Comparison of ENCODE assay signal across 9 cellular contexts in the genomic region with DNA sequence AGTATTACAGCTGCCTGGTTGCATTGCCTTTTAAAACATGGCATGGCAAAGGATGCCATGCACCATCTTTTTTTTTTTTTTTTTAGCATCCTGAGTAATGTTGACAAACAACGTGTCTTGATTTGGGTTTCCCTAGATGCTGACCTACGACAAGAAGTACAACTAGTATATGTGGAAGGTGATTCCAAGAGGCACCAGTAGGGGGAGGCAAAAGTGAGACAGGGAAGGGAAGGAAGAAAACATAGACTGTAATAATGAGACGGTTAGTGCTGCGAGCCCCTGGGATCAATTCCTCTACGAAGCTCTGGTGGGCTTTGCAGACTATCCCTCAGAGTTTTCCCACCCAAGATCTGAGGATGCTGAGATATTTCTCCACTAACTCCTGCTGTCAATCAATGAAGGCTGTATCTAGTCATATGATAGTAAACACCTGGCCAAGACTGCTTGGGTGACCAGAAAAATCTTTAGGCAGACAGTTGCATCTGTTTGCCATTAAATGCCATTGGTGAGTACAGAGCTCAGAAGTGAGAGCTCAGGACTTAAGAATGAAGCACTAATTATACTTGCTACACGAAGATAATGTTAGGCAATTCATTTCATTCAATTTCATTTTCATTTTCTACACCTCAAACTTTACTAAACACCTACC.
DNase-seq lines count a peak whose midpoint lies in the region; ATAC-seq, FAIRE-seq and TF ChIP-seq lines count a peak whose summit lies in the region.
"Had no signal": no experiment of that assay in that cellular context is flagged by ENCODE, and none has a peak within 500 bp of the region (broad histone marks: within the 10 kb centered on the region; RNA-seq: fewer than 3 reads in every experiment).

No MANE protein-coding gene starts in this region.

- peak; percentile 63 to 76 for TF ChIP-seq RAD21 in H1 (IDR thresholded peaks at IDR 0.05 in 1 of 2, conservative IDR thresholded peaks at IDR 0.05 in 1 of 2; ENCODE audit: low read depth in 2 of 2, low read length in 2 of 2)

- H3K36me3 ChIP-seq in H1 (ENCODE audit: control insufficient read depth in 2 of 4, insufficient read depth in 4 of 4, low read length in 3 of 4) = no peaks in the 10 kb centered on the region

- no peak overlapping the region for H3K9ac ChIP-seq in H1 (replicated peaks in 1 of 4; ENCODE audit: extremely low read depth in 1 of 4, low read depth in 3 of 4, low read length in 3 of 4)

- no peak overlapping the region for H3K14ac ChIP-seq in H1 (ENCODE audit: insufficient read length)

- H3K27me3 ChIP-seq in H1 (replicated peaks in 1 of 4; ENCODE audit: control insufficient read depth in 3 of 4, extremely low read depth in 1 of 4, insufficient read depth in 3 of 4, low read length in 3 of 4) = no peaks in the 10 kb centered on the region

- no peak overlapping the region for H3K23ac ChIP-seq in H1 (ENCODE audit: insufficient read length)

- FAIRE-seq in H1 (lab: Jason Lieb, UNC) (peak; percentile 68), H54 (lab: Jason Lieb, UNC) (no peak)

- ATAC-seq in GM18502 (IDR thresholded peaks at IDR 0.05; ENCODE audit: poor library complexity, unreplicated experiment) = peak; percentile 89

- peaks cover 0 to 2% (median 0%) of the 10 kb centered on the region in 4 experiments; a peak in 1 of 7 replicates for H3K4me1 ChIP-seq in H1 (replicated peaks in 1 of 4; ENCODE audit: control insufficient read depth in 3 of 4, insufficient read depth in 4 of 4, low read length in 3 of 4)

- WGBS in H1 (ENCODE audit: extremely low coverage in 1 of 2, insufficient coverage in 1 of 2, insufficient read length in 1 of 2, insufficient replicate concordance in 2 of 2, low coverage in 1 of 2, low lambda C conversion rate in 2 of 2, missing lambda C conversion rate in 1 of 2), 2 experiments = 75% methylated on average over 6 of the region's 6 CpGs; no CpG with 5 or more reads in 1 of the 2 experiments

- DNase-seq in AG08395 (ENCODE audit: low spot score) (peak; percentile 11), MV-4-11 (lab: John Stamatoyannopoulos, UW) (peak; percentile 35), H1 (ENCODE audit: low read depth in 1 of 2, low spot score in 2 of 2) (peak in 1 of 2 experiments; percentile 86), GM19238 (ENCODE audit: insufficient read length, low spot score) (no peak), H54 (ENCODE audit: insufficient read length, low spot score) (no peak), NCI-H2171 treated with DMSO at 0.1 percent for 48 hours (lab: John Stamatoyannopoulos, UW) (no peak)
- DNase-seq in stimulated activated CD8-positive, alpha-beta memory T cell treated with anti-CD3 and anti-CD28 coated beads, Interleukin-4, amount 100 ng/mL, for 48 hours = peak; percentile 42

- H3K79me1 ChIP-seq in H1 (ENCODE audit: low read depth, low read length) = no peaks in the 10 kb centered on the region

- no peak overlapping the region for H4K5ac ChIP-seq in H1 (ENCODE audit: insufficient read length, low read depth, low read length)

- H3K56ac ChIP-seq in H1 (replicated peaks; ENCODE audit: insufficient read length, low read depth, low read length) = no peak overlapping the region

- H3K79me2 ChIP-seq in H1 (ENCODE audit: control insufficient read depth in 1 of 2, insufficient read depth in 2 of 2, low read length in 2 of 2) = no peaks in the 10 kb centered on the region

- H2BK20ac ChIP-seq in H1 (ENCODE audit: low read length) = no peak overlapping the region

- H3K23me2 ChIP-seq in H1 (ENCODE audit: low read depth, low read length) = no peaks in the 10 kb centered on the region; the same call in 1 of the 2 replicates

- H4K20me1 ChIP-seq in H1 (replicated peaks in 1 of 2; ENCODE audit: control insufficient read depth in 1 of 2, insufficient read depth in 2 of 2, low read length in 2 of 2) = no peaks in the 10 kb centered on the region

- no peak overlapping the region for H3K4me2 ChIP-seq in H1 (ENCODE audit: insufficient read depth in 1 of 2, low read depth in 2 of 2, low read length in 2 of 2)

- CTCF ChIA-PET in H1 (lab: Charles Lee; ENCODE audit: partially characterized antibody) = interaction anchor here (0.6 to 2.8 kb wide), 28 partner anchors 9 to 1777 kb away, joined by 3 to 16 read pairs (median 4); no protein-coding TSS in a partner anchor

- no peak overlapping the region for H3K4me3 ChIP-seq in H1 (ENCODE audit: extremely low read depth in 1 of 4, insufficient read depth in 2 of 4, low read depth in 3 of 4, low read length in 4 of 4)
- H3K4me3 ChIP-seq: skin epidermis had no signal

- peak overlapping the region; percentile 60; the same call in 1 of the 2 replicates for H2AFZ ChIP-seq in H1 (ENCODE audit: low read length)

- H2AK5ac ChIP-seq in H1 (ENCODE audit: low read depth, low read length) = no peak overlapping the region

- H2BK5ac ChIP-seq in H1 (ENCODE audit: low read depth, low read length) = no peak overlapping the region

- no peak overlapping the region for H4K8ac ChIP-seq in H1 (ENCODE audit: extremely low read depth, insufficient read depth, low read length)

- TF ChIP-seq EP300 in H1 (IDR thresholded peaks at IDR 0.05; ENCODE audit: borderline replicate concordance in 1 of 2, low read depth in 2 of 2, low read length in 2 of 2) = no peak

- peak in 2 of 3 experiments; percentile 56 to 84; a peak in 3 of 4 replicates for TF ChIP-seq CTCF in H1 (IDR thresholded peaks at IDR 0.05; ENCODE audit: control extremely low read depth in 1 of 3, insufficient read depth in 1 of 3, low read depth in 1 of 3, low read length in 3 of 3)

- H4K91ac ChIP-seq in H1 (replicated peaks; ENCODE audit: insufficient read length, low read length) = no peak overlapping the region

- no peaks in the 10 kb centered on the region for H3K9me3 ChIP-seq in H1 (ENCODE audit: insufficient read depth in 2 of 2, low read depth in 1 of 2, low read length in 1 of 2)

- POLR2A ChIA-PET in H1 (lab: Charles Lee; ENCODE audit: partially characterized antibody) = interaction anchor here (0.8 kb wide), 1 partner anchor 22 kb away, joined by 3 read pairs; no protein-coding TSS in a partner anchor

- H3K4ac ChIP-seq in H1 (replicated peaks; ENCODE audit: insufficient read length, low read depth, low read length) = no peak overlapping the region

- H2BK15ac ChIP-seq in H1 (ENCODE audit: low read length) = no peak overlapping the region

- H2BK120ac ChIP-seq in H1 (replicated peaks; ENCODE audit: low read depth, low read length) = no peak overlapping the region

- TF ChIP-seq POLR2A in H1 (IDR thresholded peaks at IDR 0.05; ENCODE audit: control extremely low read depth in 1 of 2, low read depth in 2 of 2, low read length in 2 of 2) (no peak), H54 (IDR thresholded peaks at IDR 0.05; ENCODE audit: low read depth, low read length) (no peak)

- no peak overlapping the region for H3K27ac ChIP-seq in H1 (ENCODE audit: low read depth, low read length)
- H3K27ac ChIP-seq: skin epidermis had no signal

- no peak overlapping the region for H2BK12ac ChIP-seq in H1 (ENCODE audit: low read depth, low read length)

- no peak overlapping the region for H3K18ac ChIP-seq in H1 (ENCODE audit: extremely low read depth, low read length)

TF ChIP-seq in H1, 55 proteins besides CTCF, POLR2A, EP300 and RAD21:
- TF ChIP-seq HDAC2 (IDR thresholded peaks at IDR 0.05; ENCODE audit: borderline replicate concordance in 1 of 2, low read depth in 2 of 2, low read length in 2 of 2) (no peak), CEBPB (IDR thresholded peaks at IDR 0.05; ENCODE audit: low read depth, low read length) (no peak), MAFK (IDR thresholded peaks at IDR 0.05; ENCODE audit: low read depth, low read length) (no peak), ZNF274 (IDR thresholded peaks at IDR 0.05; ENCODE audit: borderline replicate concordance, extremely low read depth, low read length) (no peak), CTBP2 (IDR thresholded peaks at IDR 0.05; ENCODE audit: borderline replicate concordance, insufficient read depth, insufficient read length, low read length) (no peak), CBX8 (IDR thresholded peaks at IDR 0.05; ENCODE audit: borderline replicate concordance, low read depth, low read length) (no peak), CBX5 (IDR thresholded peaks at IDR 0.05; ENCODE audit: low read depth, low read length) (no peak), YY1 (IDR thresholded peaks at IDR 0.05; ENCODE audit: low read depth, low read length) (no peak), TEAD4 (IDR thresholded peaks at IDR 0.05; ENCODE audit: low read depth, low read length) (no peak)
- TF ChIP-seq, protein P1, sequence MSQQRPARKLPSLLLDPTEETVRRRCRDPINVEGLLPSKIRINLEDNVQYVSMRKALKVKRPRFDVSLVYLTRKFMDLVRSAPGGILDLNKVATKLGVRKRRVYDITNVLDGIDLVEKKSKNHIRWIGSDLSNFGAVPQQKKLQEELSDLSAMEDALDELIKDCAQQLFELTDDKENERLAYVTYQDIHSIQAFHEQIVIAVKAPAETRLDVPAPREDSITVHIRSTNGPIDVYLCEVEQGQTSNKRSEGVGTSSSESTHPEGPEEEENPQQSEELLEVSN (IDR thresholded peaks at IDR 0.05) = no peak
- TF ChIP-seq, protein P2, sequence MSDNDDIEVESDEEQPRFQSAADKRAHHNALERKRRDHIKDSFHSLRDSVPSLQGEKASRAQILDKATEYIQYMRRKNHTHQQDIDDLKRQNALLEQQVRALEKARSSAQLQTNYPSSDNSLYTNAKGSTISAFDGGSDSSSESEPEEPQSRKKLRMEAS (IDR thresholded peaks at IDR 0.05) = no peak

Comparison
In these comparisons a context has a peak if more than half of its experiments do, and no peak if none do; other contexts are left out.
1. DNase-seq: peak in AG08395 (single experiment), MV-4-11 (single experiment) and stimulated activated CD8-positive, alpha-beta memory T cell treated with anti-CD3 and anti-CD28 coated beads, Interleukin-4, amount 100 ng/mL, for 48 hours (single experiment); none in GM19238 (single experiment), H54 (single experiment) and NCI-H2171 treated with DMSO at 0.1 percent for 48 hours (single experiment).